Comparison of ENCODE assay signal across 9 cellular contexts in the genomic region with DNA sequence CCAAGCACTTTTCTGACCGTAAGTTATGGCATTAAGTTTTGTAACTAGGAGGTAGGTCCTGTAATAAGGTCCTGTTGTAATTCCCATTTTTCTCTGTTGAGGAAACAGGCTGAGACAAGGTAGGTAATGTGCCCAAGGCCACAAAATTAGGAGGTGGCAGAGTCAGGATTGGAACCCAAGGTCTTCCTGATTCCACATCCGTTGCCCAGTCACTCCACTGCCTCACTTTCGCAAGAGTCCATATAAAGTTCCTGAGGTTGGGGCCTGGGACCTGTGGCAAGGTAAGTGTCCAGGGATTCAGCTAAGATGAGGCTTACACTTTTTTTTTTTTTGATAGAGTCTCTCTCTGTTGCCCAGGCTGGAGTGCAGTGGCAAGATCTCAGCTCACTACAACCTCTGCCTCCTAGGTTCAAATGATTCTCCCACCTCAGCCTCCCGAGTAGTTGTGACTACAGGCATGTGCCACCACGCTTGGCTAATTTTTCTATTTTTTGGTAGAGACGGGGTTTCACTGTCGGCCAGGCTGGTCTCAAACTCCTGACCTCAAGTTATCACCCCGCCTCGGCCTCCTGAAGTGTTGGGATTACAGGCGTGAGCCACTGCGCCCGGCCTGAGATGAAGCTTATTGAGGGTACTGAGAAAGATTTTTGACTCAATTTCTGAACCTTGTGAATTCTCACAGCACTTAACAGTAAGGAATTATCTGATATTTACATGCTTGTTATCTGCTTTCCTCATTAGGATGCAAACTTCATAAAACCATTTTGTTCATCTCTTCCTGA. TPM values are rescaled to one million over a fixed set of nuclear protein-coding genes. Genes with fewer than 3 reads are reported as not detected.
A peak's percentile ranks its signal among the peaks of the same experiment; 100 is the strongest.
DNase-seq lines count a peak whose midpoint lies in the region; ATAC-seq, FAIRE-seq and TF ChIP-seq lines count a peak whose summit lies in the region.
"Had no signal": no experiment of that assay in that cellular context is flagged by ENCODE, and none has a peak within 500 bp of the region (broad histone marks: within the 10 kb centered on the region; RNA-seq: fewer than 3 reads in every experiment).

No MANE protein-coding gene starts in this region.

- H3K56ac ChIP-seq in H1 (replicated peaks; ENCODE audit: insufficient read length, low read depth, low read length), result no peak overlapping the region

- H3K9me3 Mint-ChIP-seq in CD4-positive, alpha-beta memory T cell, result peaks cover 0 to 3% (median 0%) of the 10 kb centered on the region in 8 donors

- in situ Hi-C loops in HAP-1 (cut with MboI; ENCODE audit: low sequenced_read_pairs), result no loop called here

- H3K14ac ChIP-seq in H1 (ENCODE audit: insufficient read length), result no peak overlapping the region

- no peaks in the 10 kb centered on the region for H3K79me1 ChIP-seq in H1 (ENCODE audit: low read depth, low read length)

- no peaks in the 10 kb centered on the region for H4K20me1 ChIP-seq in H1 (replicated peaks in 1 of 2; ENCODE audit: control insufficient read depth in 1 of 2, insufficient read depth in 2 of 2, low read length in 2 of 2)

- intact Hi-C loops in CD4-positive, alpha-beta memory T cell (cut with micrococcal nuclease), result loop anchor here (5.0 to 10.0 kb wide), 3 partner anchors 90 to 440 kb away; a partner anchor contains a TSS

- H2AK5ac ChIP-seq in H1 (ENCODE audit: low read depth, low read length), result no peak overlapping the region

- peak overlapping the region; percentile 75; the same call in 1 of the 2 replicates for H2BK5ac ChIP-seq in H1 (ENCODE audit: low read depth, low read length)

- TF ChIP-seq EP300 in H1 (IDR thresholded peaks at IDR 0.05; ENCODE audit: borderline replicate concordance in 1 of 2, low read depth in 2 of 2, low read length in 2 of 2), result no peak

- 93% methylated on average over 12 of the region's 12 CpGs; no CpG with 5 or more reads in 1 of the 2 experiments for WGBS in H1 (ENCODE audit: extremely low coverage in 1 of 2, insufficient coverage in 1 of 2, insufficient read length in 1 of 2, insufficient replicate concordance in 2 of 2, low coverage in 1 of 2, low lambda C conversion rate in 2 of 2, missing lambda C conversion rate in 1 of 2), 2 experiments

- peak overlapping the region; percentile 90; the same call in 1 of the 2 replicates for H2BK20ac ChIP-seq in H1 (ENCODE audit: low read length)

- H2BK120ac ChIP-seq in H1 (replicated peaks; ENCODE audit: low read depth, low read length), result no peak overlapping the region

- no peaks in the 10 kb centered on the region for H3K27me3 ChIP-seq in CD4-positive, alpha-beta memory T cell (ENCODE audit: insufficient read depth, low read length)
- H3K27me3 ChIP-seq in Peyer's patch (no peaks in the 10 kb centered on the region), H1 (replicated peaks in 1 of 4; ENCODE audit: control insufficient read depth in 3 of 4, extremely low read depth in 1 of 4, insufficient read depth in 3 of 4, low read length in 3 of 4) (no peaks in the 10 kb centered on the region), parathyroid adenoma (ENCODE audit: control insufficient read depth, insufficient read depth, low read length) (no peaks in the 10 kb centered on the region), HAP-1 (ENCODE audit: low read depth) (no peaks in the 10 kb centered on the region)

- no peak overlapping the region for H3K9ac ChIP-seq in H1 (replicated peaks in 1 of 4; ENCODE audit: extremely low read depth in 1 of 4, low read depth in 3 of 4, low read length in 3 of 4)
- H3K9ac ChIP-seq in parathyroid adenoma, result no peak overlapping the region

- H2BK15ac ChIP-seq in H1 (ENCODE audit: low read length), result peak overlapping the region; percentile 29; the same call in 1 of the 2 replicates

- H4K8ac ChIP-seq in H1 (ENCODE audit: extremely low read depth, insufficient read depth, low read length), result no peak overlapping the region

- no peaks in the 10 kb centered on the region for H3K79me2 ChIP-seq in H1 (ENCODE audit: control insufficient read depth in 1 of 2, insufficient read depth in 2 of 2, low read length in 2 of 2)
- H3K79me2 ChIP-seq in parathyroid adenoma, result no peaks in the 10 kb centered on the region

- H3K36me3 Mint-ChIP-seq in CD4-positive, alpha-beta memory T cell, result peaks cover 0 to 4% of the 10 kb centered on the region in 2 donors

- H3K23me2 ChIP-seq in H1 (ENCODE audit: low read depth, low read length), result no peaks in the 10 kb centered on the region; the same call in 1 of the 2 replicates

- no peaks in the 10 kb centered on the region for H3K9me3 ChIP-seq in CD4-positive, alpha-beta memory T cell (ENCODE audit: control insufficient read depth in 1 of 2, low read length in 2 of 2)
- H3K9me3 ChIP-seq in Peyer's patch (no peaks in the 10 kb centered on the region), H1 (ENCODE audit: insufficient read depth in 2 of 2, low read depth in 1 of 2, low read length in 1 of 2) (no peaks in the 10 kb centered on the region), parathyroid adenoma (ENCODE audit: control insufficient read depth, low read length) (no peaks in the 10 kb centered on the region), HAP-1 (no peaks in the 10 kb centered on the region)

- no peak overlapping the region for H4K5ac ChIP-seq in H1 (ENCODE audit: insufficient read length, low read depth, low read length)

- no peak for FAIRE-seq in H1 (lab: Jason Lieb, UNC)
- FAIRE-seq: colon had no signal

- peak overlapping the region in 1 of 2 donors; percentile 42 for H3K4me3 ChIP-seq in CD4-positive, alpha-beta memory T cell (ENCODE audit: low read length in 2 of 2)
- H3K4me3 ChIP-seq in Peyer's patch (no peak overlapping the region), H1 (ENCODE audit: extremely low read depth in 1 of 4, insufficient read depth in 2 of 4, low read depth in 3 of 4, low read length in 4 of 4) (no peak overlapping the region), parathyroid adenoma (ENCODE audit: low read depth, low read length) (no peak overlapping the region), HAP-1 (no peak overlapping the region)

- H3K18ac ChIP-seq in H1 (ENCODE audit: extremely low read depth, low read length), result peak overlapping the region; percentile 60; the same call in 1 of the 2 replicates

- peak overlapping the region; percentile 39 for H3K4ac ChIP-seq in H1 (replicated peaks; ENCODE audit: insufficient read length, low read depth, low read length)

- TF ChIP-seq POLR2A in Peyer's patch (IDR thresholded peaks at IDR 0.05) (no peak), H1 (IDR thresholded peaks at IDR 0.05; ENCODE audit: control extremely low read depth in 1 of 2, low read depth in 2 of 2, low read length in 2 of 2) (no peak)

- no peak overlapping the region for H3K4me2 ChIP-seq in H1 (ENCODE audit: insufficient read depth in 1 of 2, low read depth in 2 of 2, low read length in 2 of 2)
- H3K4me2 ChIP-seq in parathyroid adenoma (ENCODE audit: low read length), result no peak overlapping the region

- POLR2A ChIA-PET in CD4-positive, alpha-beta memory T cell (lab: Charles Lee; ENCODE audit: partially characterized antibody), result interaction anchor here (1.0 to 1.1 kb wide), 2 partner anchors 105 to 154 kb away, joined by 3 read pairs; no protein-coding TSS in a partner anchor
- POLR2A ChIA-PET in H1 (lab: Charles Lee; ENCODE audit: partially characterized antibody), result interaction anchor here (0.8 to 2.7 kb wide), 3 partner anchors 11 to 329 kb away, joined by 3 to 18 read pairs (median 3); no protein-coding TSS in a partner anchor

- no peak overlapping the region for H3K23ac ChIP-seq in H1 (ENCODE audit: insufficient read length)

- no peak for ATAC-seq in GM18520 (IDR thresholded peaks at IDR 0.05; ENCODE audit: unreplicated experiment)

- peak overlapping the region; percentile 38 to 88 (median 80) for H3K4me3 Mint-ChIP-seq in CD4-positive, alpha-beta memory T cell

- peak overlapping the region in 6 of 7 donors; percentile 56 to 97 (median 94) for H3K27ac Mint-ChIP-seq in CD4-positive, alpha-beta memory T cell

- H2BK12ac ChIP-seq in H1 (ENCODE audit: low read depth, low read length), result peak overlapping the region; percentile 96; the same call in 1 of the 2 replicates

- H3K27ac ChIP-seq in CD4-positive, alpha-beta memory T cell (ENCODE audit: low read depth, low read length), result no peak overlapping the region
- H3K27ac ChIP-seq in Peyer's patch, result peak overlapping the region; percentile 76 to 87 (median 80)
- no peak overlapping the region for H3K27ac ChIP-seq in H1 (ENCODE audit: low read depth, low read length)
- peak overlapping the region; percentile 64 for H3K27ac ChIP-seq in parathyroid adenoma

- no peaks in the 10 kb centered on the region for H3K27me3 Mint-ChIP-seq in CD4-positive, alpha-beta memory T cell

- H4K91ac ChIP-seq in H1 (replicated peaks; ENCODE audit: insufficient read length, low read length), result peak overlapping the region; percentile 34

- peaks cover 36% of the 10 kb centered on the region for H3K4me1 ChIP-seq in CD4-positive, alpha-beta memory T cell (ENCODE audit: insufficient read depth, low read length)
- H3K4me1 ChIP-seq in Peyer's patch, result peaks cover 0 to 29% (median 16%) of the 10 kb centered on the region in 4 donors
- peaks cover 0 to 9% (median 3%) of the 10 kb centered on the region in 4 experiments; a peak in 5 of 7 replicates for H3K4me1 ChIP-seq in H1 (replicated peaks in 1 of 4; ENCODE audit: control insufficient read depth in 3 of 4, insufficient read depth in 4 of 4, low read length in 3 of 4)
- H3K4me1 ChIP-seq in parathyroid adenoma, result no peaks in the 10 kb centered on the region
- no peaks in the 10 kb centered on the region; the same call in 1 of the 2 replicates for H3K4me1 ChIP-seq in HAP-1

- TF ChIP-seq RAD21 in H1 (IDR thresholded peaks at IDR 0.05 in 1 of 2, conservative IDR thresholded peaks at IDR 0.05 in 1 of 2; ENCODE audit: low read depth in 2 of 2, low read length in 2 of 2), result no peak

- TF ChIP-seq CTCF in Peyer's patch (IDR thresholded peaks at IDR 0.05) (no peak), H1 (IDR thresholded peaks at IDR 0.05; ENCODE audit: control extremely low read depth in 1 of 3, insufficient read depth in 1 of 3, low read depth in 1 of 3, low read length in 3 of 3) (no peak), parathyroid adenoma (IDR thresholded peaks at IDR 0.05) (no peak)

- H3K36me3 ChIP-seq in CD4-positive, alpha-beta memory T cell (ENCODE audit: insufficient read depth, low read length), result no peaks in the 10 kb centered on the region
- H3K36me3 ChIP-seq in Peyer's patch (no peaks in the 10 kb centered on the region), H1 (ENCODE audit: control insufficient read depth in 2 of 4, insufficient read depth in 4 of 4, low read length in 3 of 4) (no peaks in the 10 kb centered on the region), parathyroid adenoma (ENCODE audit: control insufficient read depth, insufficient read depth, low read length) (no peaks in the 10 kb centered on the region), HAP-1 (replicated peaks) (no peaks in the 10 kb centered on the region)

- DNase-seq in CD4-positive, alpha-beta memory T cell, result peak in 1 of 5 donors; percentile 17
- no peak for DNase-seq in Peyer's patch
- no peak for DNase-seq in H1 (ENCODE audit: low read depth in 1 of 2, low spot score in 2 of 2)
- DNase-seq in activated gamma-delta T cell treated with Interleukin-2 at 50 U/mL for 16 hours, result no peak
- no peak for DNase-seq in NCI-H526 treated with DMSO at 0.1 percent for 48 hours (lab: John Stamatoyannopoulos, UW)
- DNase-seq in HAP-1 (ENCODE audit: low spot score in 2 of 2), result no peak

- CTCF ChIA-PET in CD4-positive, alpha-beta memory T cell (lab: Charles Lee; ENCODE audit: partially characterized antibody), result interaction anchor here (0.7 to 4.7 kb wide), 30 partner anchors 10 to 1033 kb away, joined by 3 to 49 read pairs (median 4); no protein-coding TSS in a partner anchor
- CTCF ChIA-PET in H1 (lab: Charles Lee; ENCODE audit: partially characterized antibody), result interaction anchor here (0.6 to 4.1 kb wide), 58 partner anchors 9 to 1593 kb away, joined by 3 to 34 read pairs (median 4); no protein-coding TSS in a partner anchor

- H3K4me1 Mint-ChIP-seq in CD4-positive, alpha-beta memory T cell, result peaks cover 21 to 35% (median 31%) of the 10 kb centered on the region in 4 donors

- H2AFZ ChIP-seq in H1 (ENCODE audit: low read length) (no peak overlapping the region), parathyroid adenoma (no peak overlapping the region)

RNA-seq across cellular contexts. Expression of a gene that starts 20.3 kb away (rescaled TPM):
- 10 to 100 TPM; 14.9 to 16.6 TPM for total RNA-seq in CD4-positive, alpha-beta memory T cell
- 10 to 100 TPM in 1 of 2 donors, 1 to 10 TPM in 1; 4.4 to 10.2 TPM for polyA plus RNA-seq in CD4-positive, alpha-beta memory T cell
- total RNA-seq in Peyer's patch, result 10 to 100 TPM; 11.0 to 68.5 (median 20.4) TPM
- 95.6 and 96.5 TPM in 2 replicates for total RNA-seq in H1 (2021; fragmentation: NEBNext Ultra II Directional; extraction: Animal tissue kit (Norgen Biotek cat#: 25700))
- 109 and 121 TPM in 2 replicates for polyA plus RNA-seq in H1 (2011; rRNA removed)
- 92.3 TPM for polyA plus RNA-seq in H1 (2011; cell fraction: cytosol; rRNA removed)
- polyA plus RNA-seq in H1 (2011; cell fraction: nucleus; rRNA removed), result 152 TPM
- polyA plus RNA-seq in H1 (2012, experiment 1 of 2), result 61.6 to 94.7 TPM (median 83.3 TPM) in 4 replicates
- 78.3 TPM for polyA plus RNA-seq in H1 (2012, experiment 2 of 2)
- polyA plus RNA-seq in H1 (2013, experiment 1 of 2), result 62.9 TPM
- polyA plus RNA-seq in H1 (2013, experiment 2 of 2), result 65.3 TPM
- 176 and 215 TPM in 2 replicates for polyA minus RNA-seq in H1 (2011; rRNA and poly(A)+ RNA removed)
- polyA minus RNA-seq in H1 (2011; cell fraction: cytosol; rRNA and poly(A)+ RNA removed), result 71.7 TPM
- polyA minus RNA-seq in H1 (2011; cell fraction: nucleus; rRNA and poly(A)+ RNA removed), result 67.7 TPM

Comparison
In these comparisons a context has a peak if more than half of its experiments do, and no peak if none do; other contexts are left out.
1. H3K27ac ChIP-seq: peak in Peyer's patch (4 of 4) and parathyroid adenoma (single experiment); none in CD4-positive, alpha-beta memory T cell (single experiment) and H1 (single experiment).